ENCODE assay signal across 32 cellular contexts in genomic region chr14:20641591-20641990, GRCh38. TPM values are rescaled to one million over a fixed set of nuclear protein-coding genes. Genes with fewer than 3 reads are reported as not detected.
"Had no signal": no experiment of that assay in that cellular context is flagged by ENCODE, and none has a peak within 500 bp of the region (broad histone marks: within the 10 kb centered on the region; RNA-seq: fewer than 3 reads in every experiment).

Gene OR6S1 (minus strand): TSS chr14:20641691. CDS start chr14:20641691, 0 bp downstream.

- H3K9me3 ChIP-seq: esophagus squamous epithelium, gastrocnemius medialis, heart right ventricle, left lung, lower lobe of right lung had no signal

- H3K4me1 ChIP-seq: esophagus squamous epithelium, gastrocnemius medialis, heart right ventricle, left lung, lower lobe of right lung had no signal

- H3K4me3 ChIP-seq: coronary artery, dorsolateral prefrontal cortex, esophagus squamous epithelium, gastrocnemius medialis, heart right ventricle, left lung, lower lobe of right lung had no signal

- ATAC-seq: esophagus mucosa, gastrocnemius medialis, heart right ventricle, left cardiac atrium, left lung, left ventricle myocardium superior, lower lobe of right lung had no signal

- H3K36me3 ChIP-seq: esophagus squamous epithelium, gastrocnemius medialis, heart right ventricle, left lung, lower lobe of right lung had no signal

- FAIRE-seq: colon, endometrium, islet of Langerhans, keratinocyte had no signal

- H3K27ac ChIP-seq: coronary artery, dorsolateral prefrontal cortex, epithelial cell of prostate, esophagus squamous epithelium, gastrocnemius medialis, heart right ventricle, left lung, lower lobe of right lung had no signal

- DNase-seq: dermis blood vessel endothelial cell; dorsolateral prefrontal cortex; effector CD4-positive, alpha-beta T cell; effector memory CD4-positive, alpha-beta T cell; erythroblast; esophagus squamous epithelium; foreskin fibroblast; foreskin melanocyte; gastrocnemius medialis; glutamatergic neuron; head of caudate nucleus; heart right ventricle; hippocampal formation; left cardiac atrium; left lung; left ventricle myocardium superior; lower lobe of right lung; mesenchymal stem cell; midbrain had no signal

RNA-seq across cellular contexts. Expression of gene OR6S1, which starts in this region (rescaled TPM):
- total RNA-seq: dermis blood vessel endothelial cell, dorsolateral prefrontal cortex, esophagus mucosa, esophagus squamous epithelium, gastrocnemius medialis, glomerular endothelial cell, heart right ventricle, kidney epithelial cell, left cardiac atrium, left lung, left ventricle myocardium superior, lower leg skin, lower lobe of right lung, lung microvascular endothelial cell, mononuclear cell, mucosa of gallbladder had no signal
- polyA plus RNA-seq: heart right ventricle, keratinocyte had no signal
